19 cellular contexts compared by ENCODE assay signal in genomic region chr1:64098856-64099606, GRCh38.
DNase-seq lines count a peak whose midpoint lies in the region; ATAC-seq and TF ChIP-seq lines count a peak whose summit lies in the region.
"Had no signal": no experiment of that assay in that cellular context is flagged by ENCODE, and none has a peak within 500 bp of the region (broad histone marks: within the 10 kb centered on the region; RNA-seq: fewer than 3 reads in every experiment).

No MANE protein-coding gene starts in this region.

- no TSS peak for BruUV-seq in A673 (replicated peaks; lab: Mats Ljungman, UMichigan)

- ATAC-seq in GM23338 = no peak
- no peak for ATAC-seq in GM18861 (IDR thresholded peaks at IDR 0.05; ENCODE audit: unreplicated experiment)
- no peak for ATAC-seq in GM19023 (IDR thresholded peaks at IDR 0.05; ENCODE audit: unreplicated experiment)
- ATAC-seq: stimulated activated effector memory CD8-positive, alpha-beta T cell treated with anti-CD3 and anti-CD28 coated beads, Interleukin-12 subunit alpha, Interleukin-12 subunit beta, amount 100 ng/mL, for 72 hours had no signal

- H3K27ac Mint-ChIP-seq in GM23338 (0 out of 2 replicates have a peak overlapping the region, but pooled peaks have one; percentile 62), nephron (peak overlapping the region; percentile 79 to 88 (median 85))
- H3K27ac Mint-ChIP-seq: activated B cell treated with CpG ODN at 0.5 μM for 24 hours; activated naive CD4-positive, alpha-beta T cell treated with anti-CD3 and anti-CD28 coated beads, Interleukin-2, amount 10 ng/mL, durations not matched to agents 7 days and 5 days; stimulated activated effector memory CD8-positive, alpha-beta T cell treated with anti-CD3 and anti-CD28 coated beads, Interleukin-12 subunit alpha, Interleukin-12 subunit beta, amount 100 ng/mL, for 72 hours had no signal

- H3F3A ChIP-seq in GM23338 (replicated peaks; ENCODE audit: low read depth) = no peaks in the 10 kb centered on the region

- no peaks in the 10 kb centered on the region for H3K9me3 Mint-ChIP-seq in GM23338
- H3K9me3 Mint-ChIP-seq in nephron = no peaks in the 10 kb centered on the region
- H3K9me3 Mint-ChIP-seq: activated B cell treated with CpG ODN at 0.5 μM for 24 hours; activated naive CD4-positive, alpha-beta T cell treated with anti-CD3 and anti-CD28 coated beads, Interleukin-2, amount 10 ng/mL, durations not matched to agents 7 days and 5 days; stimulated activated effector memory CD8-positive, alpha-beta T cell treated with anti-CD3 and anti-CD28 coated beads, Interleukin-12 subunit alpha, Interleukin-12 subunit beta, amount 100 ng/mL, for 72 hours had no signal

- H3K4me3 Mint-ChIP-seq in GM23338 = no peak overlapping the region
- no peak overlapping the region for H3K4me3 Mint-ChIP-seq in nephron
- H3K4me3 Mint-ChIP-seq: activated B cell treated with CpG ODN at 0.5 μM for 24 hours; activated naive CD4-positive, alpha-beta T cell treated with anti-CD3 and anti-CD28 coated beads, Interleukin-2, amount 10 ng/mL, durations not matched to agents 7 days and 5 days; stimulated activated effector memory CD8-positive, alpha-beta T cell treated with anti-CD3 and anti-CD28 coated beads, Interleukin-12 subunit alpha, Interleukin-12 subunit beta, amount 100 ng/mL, for 72 hours had no signal

- CTCF ChIA-PET in A673 (lab: Charles Lee) = no interaction called here

- H3K36me3 ChIP-seq in A673 (ENCODE audit: insufficient read depth, low read length, poor library complexity, severe bottlenecking) = no peaks in the 10 kb centered on the region
- no peaks in the 10 kb centered on the region for H3K36me3 ChIP-seq in GM23338 (ENCODE audit: insufficient read depth)
- H3K36me3 ChIP-seq: spleen had no signal

- intact Hi-C loops in A673 (cut with micrococcal nuclease; ENCODE audit: unreplicated experiment) = no loop called here

- no peak overlapping the region for H3K4me2 ChIP-seq in GM23338

- peaks cover 6% of the 10 kb centered on the region for H3K27me3 Mint-ChIP-seq in GM23338 (ENCODE audit: insufficient read depth, low read depth, poor library complexity)
- no peaks in the 10 kb centered on the region for H3K27me3 Mint-ChIP-seq in nephron (ENCODE audit: low read depth)
- H3K27me3 Mint-ChIP-seq: activated naive CD4-positive, alpha-beta T cell treated with anti-CD3 and anti-CD28 coated beads, Interleukin-2, amount 10 ng/mL, durations not matched to agents 7 days and 5 days had no signal

- H3K27ac ChIP-seq in A673 (ENCODE audit: low read depth, low read length, poor library complexity, severe bottlenecking) (peak overlapping the region; percentile 13), GM23338 (ENCODE audit: low read depth) (no peak overlapping the region)
- H3K27ac ChIP-seq: C4-2B, spleen had no signal

- H3K36me3 Mint-ChIP-seq in GM23338 (ENCODE audit: low read depth) = peaks cover 3% of the 10 kb centered on the region; the same call in 1 of the 3 replicates
- no peaks in the 10 kb centered on the region for H3K36me3 Mint-ChIP-seq in nephron (ENCODE audit: low read depth)
- H3K36me3 Mint-ChIP-seq: activated naive CD4-positive, alpha-beta T cell treated with anti-CD3 and anti-CD28 coated beads, Interleukin-2, amount 10 ng/mL, durations not matched to agents 7 days and 5 days; stimulated activated effector memory CD8-positive, alpha-beta T cell treated with anti-CD3 and anti-CD28 coated beads, Interleukin-12 subunit alpha, Interleukin-12 subunit beta, amount 100 ng/mL, for 72 hours had no signal

- TF ChIP-seq CTCF in A673 (conservative IDR thresholded peaks at IDR 0.05; ENCODE audit: low read depth, low read length) (no peak), GM23338 (conservative IDR thresholded peaks at IDR 0.05; ENCODE audit: low read depth in 2 of 2) (no peak), nephron (IDR thresholded peaks at IDR 0.05; ENCODE audit: unreplicated experiment in 3 of 3) (no peak)

- peaks cover 14% of the 10 kb centered on the region for H4K20me1 ChIP-seq in GM23338 (replicated peaks; ENCODE audit: insufficient read depth)

- no peaks in the 10 kb centered on the region for H3K27me3 ChIP-seq in A673 (replicated peaks; ENCODE audit: insufficient read depth, low read depth, low read length, poor library complexity)
- no peaks in the 10 kb centered on the region for H3K27me3 ChIP-seq in GM23338 (ENCODE audit: insufficient read depth)
- H3K27me3 ChIP-seq: spleen had no signal

- no peaks in the 10 kb centered on the region for H3K9me3 ChIP-seq in A673 (ENCODE audit: low read depth, low read length, poor library complexity, severe bottlenecking)
- H3K9me3 ChIP-seq: spleen had no signal

- no peak overlapping the region for H2AFZ ChIP-seq in GM23338

- POLR2A ChIA-PET in A673 (lab: Charles Lee; ENCODE audit: low non-redundant PET) = no interaction called here

- H3K4me1 ChIP-seq in A673 (ENCODE audit: insufficient read depth, low read length, poor library complexity, severe bottlenecking) (peaks cover 8% of the 10 kb centered on the region), GM23338 (ENCODE audit: insufficient read depth) (no peaks in the 10 kb centered on the region; the same call in 1 of the 2 replicates)
- H3K4me1 ChIP-seq: spleen had no signal

- H3K9me2 ChIP-seq in GM23338 (ENCODE audit: insufficient read depth) = no peaks in the 10 kb centered on the region

- DNase-seq in A673 (ENCODE audit: low spot score) (no peak), GM23338 (ENCODE audit: low spot score) (no peak), NCI-H774 (lab: John Stamatoyannopoulos, UW) (peak; percentile 25), DMS79 treated with DMSO at 0.1 percent for 48 hours (lab: John Stamatoyannopoulos, UW) (no peak)
- DNase-seq: activated B cell treated with CpG ODN at 0.5 μM for 24 hours; activated naive CD4-positive, alpha-beta T cell treated with anti-CD3 and anti-CD28 coated beads, Interleukin-2, amount 10 ng/mL, durations not matched to agents 7 days and 5 days; glutamatergic neuron; NCI-H1092 treated with DMSO at 0.1 percent for 48 hours; NCI-H2081 treated with DMSO at 0.1 percent for 48 hours; occipital lobe; spleen; stimulated activated CD4-positive, alpha-beta T cell treated with anti-CD3 and anti-CD28 coated beads, Interleukin-2, amount 100 ng/mL, for 48 hours; substantia nigra; T-helper 9 cell had no signal

- H3K79me2 ChIP-seq in GM23338 (replicated peaks; ENCODE audit: insufficient read depth) = peaks cover 9% of the 10 kb centered on the region

- H3K4me1 Mint-ChIP-seq in GM23338 = peaks cover 43% of the 10 kb centered on the region
- peaks cover 33% of the 10 kb centered on the region for H3K4me1 Mint-ChIP-seq in nephron
- H3K4me1 Mint-ChIP-seq: activated B cell treated with CpG ODN at 0.5 μM for 24 hours; activated naive CD4-positive, alpha-beta T cell treated with anti-CD3 and anti-CD28 coated beads, Interleukin-2, amount 10 ng/mL, durations not matched to agents 7 days and 5 days; stimulated activated effector memory CD8-positive, alpha-beta T cell treated with anti-CD3 and anti-CD28 coated beads, Interleukin-12 subunit alpha, Interleukin-12 subunit beta, amount 100 ng/mL, for 72 hours had no signal

- H3K4me3 ChIP-seq in A673 (ENCODE audit: low read depth, low read length, poor library complexity, severe bottlenecking) (no peak overlapping the region), GM23338 (no peak overlapping the region)
- H3K4me3 ChIP-seq: spleen had no signal

TF ChIP-seq in GM23338, 12 proteins besides CTCF, POLR2A, EP300 and RAD21 (continues in another document):
- TF ChIP-seq ZNF114 (CRISPR knock-in tag; IDR thresholded peaks at IDR 0.05) (no peak), EZH2phosphoT487 (IDR thresholded peaks at IDR 0.05; ENCODE audit: unreplicated experiment) (no peak), ETS1 (IDR thresholded peaks at IDR 0.05) (no peak), NANOG (IDR thresholded peaks at IDR 0.05; ENCODE audit: borderline replicate concordance) (no peak), JUNB (IDR thresholded peaks at IDR 0.05; ENCODE audit: unreplicated experiment) (no peak), EZH2 (IDR thresholded peaks at IDR 0.05; ENCODE audit: low read depth, unreplicated experiment) (no peak), ZNF331 (CRISPR knock-in tag; IDR thresholded peaks at IDR 0.05; ENCODE audit: low read depth) (no peak), POLR2AphosphoS5 (IDR thresholded peaks at IDR 0.05; ENCODE audit: low read depth) (no peak), STAT1 (IDR thresholded peaks at IDR 0.05; ENCODE audit: unreplicated experiment) (no peak)
- TF ChIP-seq, protein P1, sequence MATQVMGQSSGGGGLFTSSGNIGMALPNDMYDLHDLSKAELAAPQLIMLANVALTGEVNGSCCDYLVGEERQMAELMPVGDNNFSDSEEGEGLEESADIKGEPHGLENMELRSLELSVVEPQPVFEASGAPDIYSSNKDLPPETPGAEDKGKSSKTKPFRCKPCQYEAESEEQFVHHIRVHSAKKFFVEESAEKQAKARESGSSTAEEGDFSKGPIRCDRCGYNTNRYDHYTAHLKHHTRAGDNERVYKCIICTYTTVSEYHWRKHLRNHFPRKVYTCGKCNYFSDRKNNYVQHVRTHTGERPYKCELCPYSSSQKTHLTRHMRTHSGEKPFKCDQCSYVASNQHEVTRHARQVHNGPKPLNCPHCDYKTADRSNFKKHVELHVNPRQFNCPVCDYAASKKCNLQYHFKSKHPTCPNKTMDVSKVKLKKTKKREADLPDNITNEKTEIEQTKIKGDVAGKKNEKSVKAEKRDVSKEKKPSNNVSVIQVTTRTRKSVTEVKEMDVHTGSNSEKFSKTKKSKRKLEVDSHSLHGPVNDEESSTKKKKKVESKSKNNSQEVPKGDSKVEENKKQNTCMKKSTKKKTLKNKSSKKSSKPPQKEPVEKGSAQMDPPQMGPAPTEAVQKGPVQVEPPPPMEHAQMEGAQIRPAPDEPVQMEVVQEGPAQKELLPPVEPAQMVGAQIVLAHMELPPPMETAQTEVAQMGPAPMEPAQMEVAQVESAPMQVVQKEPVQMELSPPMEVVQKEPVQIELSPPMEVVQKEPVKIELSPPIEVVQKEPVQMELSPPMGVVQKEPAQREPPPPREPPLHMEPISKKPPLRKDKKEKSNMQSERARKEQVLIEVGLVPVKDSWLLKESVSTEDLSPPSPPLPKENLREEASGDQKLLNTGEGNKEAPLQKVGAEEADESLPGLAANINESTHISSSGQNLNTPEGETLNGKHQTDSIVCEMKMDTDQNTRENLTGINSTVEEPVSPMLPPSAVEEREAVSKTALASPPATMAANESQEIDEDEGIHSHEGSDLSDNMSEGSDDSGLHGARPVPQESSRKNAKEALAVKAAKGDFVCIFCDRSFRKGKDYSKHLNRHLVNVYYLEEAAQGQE (IDR thresholded peaks at IDR 0.05; ENCODE audit: unreplicated experiment) = no peak
